ENCODE assay signal across 2 cellular contexts in the genomic region with DNA sequence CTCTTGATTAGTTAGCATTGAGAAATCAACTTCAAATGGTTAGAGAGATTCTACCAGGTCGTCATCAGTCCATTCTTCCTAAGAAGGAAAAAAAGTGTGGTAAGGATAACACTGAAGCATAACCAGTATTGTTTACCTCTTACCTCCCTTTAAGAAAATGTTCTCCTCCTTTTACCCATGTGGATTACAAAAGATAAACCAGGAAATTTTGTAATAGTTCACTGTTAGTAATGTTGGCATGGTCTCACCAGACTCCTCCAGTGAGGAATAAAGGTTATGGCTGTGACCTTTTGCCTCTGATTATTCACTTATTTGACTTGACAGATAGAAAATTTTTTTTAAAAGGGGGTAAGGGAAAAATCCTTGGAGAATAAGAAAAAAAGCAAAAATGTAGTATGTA.
TF ChIP-seq lines count a peak whose summit lies in the region.

No MANE protein-coding gene starts in this region.

TF ChIP-seq in liver, 16 proteins besides CTCF, POLR2A, EP300 and RAD21 (continued from another document):
- no peak for TF ChIP-seq FOXA1 (IDR thresholded peaks at IDR 0.05)
- no peak for TF ChIP-seq REST (IDR thresholded peaks at IDR 0.05)
- TF ChIP-seq, protein P1, sequence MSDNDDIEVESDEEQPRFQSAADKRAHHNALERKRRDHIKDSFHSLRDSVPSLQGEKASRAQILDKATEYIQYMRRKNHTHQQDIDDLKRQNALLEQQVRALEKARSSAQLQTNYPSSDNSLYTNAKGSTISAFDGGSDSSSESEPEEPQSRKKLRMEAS (IDR thresholded peaks at IDR 0.05), result peak; percentile 37
- no peak for TF ChIP-seq SP1 (IDR thresholded peaks at IDR 0.05)
- TF ChIP-seq, protein P2, sequence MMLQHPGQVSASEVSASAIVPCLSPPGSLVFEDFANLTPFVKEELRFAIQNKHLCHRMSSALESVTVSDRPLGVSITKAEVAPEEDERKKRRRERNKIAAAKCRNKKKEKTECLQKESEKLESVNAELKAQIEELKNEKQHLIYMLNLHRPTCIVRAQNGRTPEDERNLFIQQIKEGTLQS (IDR thresholded peaks at IDR 0.05), result no peak
- TF ChIP-seq TAF1 (conservative IDR thresholded peaks at IDR 0.05), result no peak
- TF ChIP-seq NR2F2 (IDR thresholded peaks at IDR 0.05), result peak; percentile 39
- no peak for TF ChIP-seq HNF4G (IDR thresholded peaks at IDR 0.05)
- no peak for TF ChIP-seq EGR1 (IDR thresholded peaks at IDR 0.05; ENCODE audit: low read depth in 2 of 2)
- TF ChIP-seq FOXA2 (IDR thresholded peaks at IDR 0.05), result no peak
- TF ChIP-seq YY1 (IDR thresholded peaks at IDR 0.05), result no peak
- peak in 1 of 2 donors; percentile 29 for TF ChIP-seq JUND (IDR thresholded peaks at IDR 0.05)
- peak; percentile 36 to 61 for TF ChIP-seq RXRA (IDR thresholded peaks at IDR 0.05)
- TF ChIP-seq ZBTB33 (IDR thresholded peaks at IDR 0.05), result no peak
- peak; percentile 54 to 60 for TF ChIP-seq HNF4A (conservative IDR thresholded peaks at IDR 0.05)

TF ChIP-seq in HepG2, 621 proteins besides CTCF, POLR2A, EP300 and RAD21:
- no peak for TF ChIP-seq NFE2L1 (CRISPR knock-in tag; IDR thresholded peaks at IDR 0.05; ENCODE audit: borderline replicate concordance)
- TF ChIP-seq U2AF1 (optimal IDR thresholded peaks at IDR 0.05; ENCODE audit: low read depth, low read length), result no peak
- TF ChIP-seq, protein P3, sequence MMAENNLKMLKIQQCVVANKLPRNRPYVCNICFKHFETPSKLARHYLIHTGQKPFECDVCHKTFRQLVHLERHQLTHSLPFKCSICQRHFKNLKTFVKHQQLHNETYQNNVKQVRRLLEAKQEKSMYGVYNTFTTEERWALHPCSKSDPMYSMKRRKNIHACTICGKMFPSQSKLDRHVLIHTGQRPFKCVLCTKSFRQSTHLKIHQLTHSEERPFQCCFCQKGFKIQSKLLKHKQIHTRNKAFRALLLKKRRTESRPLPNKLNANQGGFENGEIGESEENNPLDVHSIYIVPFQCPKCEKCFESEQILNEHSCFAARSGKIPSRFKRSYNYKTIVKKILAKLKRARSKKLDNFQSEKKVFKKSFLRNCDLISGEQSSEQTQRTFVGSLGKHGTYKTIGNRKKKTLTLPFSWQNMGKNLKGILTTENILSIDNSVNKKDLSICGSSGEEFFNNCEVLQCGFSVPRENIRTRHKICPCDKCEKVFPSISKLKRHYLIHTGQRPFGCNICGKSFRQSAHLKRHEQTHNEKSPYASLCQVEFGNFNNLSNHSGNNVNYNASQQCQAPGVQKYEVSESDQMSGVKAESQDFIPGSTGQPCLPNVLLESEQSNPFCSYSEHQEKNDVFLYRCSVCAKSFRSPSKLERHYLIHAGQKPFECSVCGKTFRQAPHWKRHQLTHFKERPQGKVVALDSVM (CRISPR knock-in tag; IDR thresholded peaks at IDR 0.05), result no peak
- TF ChIP-seq HIC2 (CRISPR knock-in tag; IDR thresholded peaks at IDR 0.05; ENCODE audit: low read depth), result no peak
- TF ChIP-seq, protein P4, sequence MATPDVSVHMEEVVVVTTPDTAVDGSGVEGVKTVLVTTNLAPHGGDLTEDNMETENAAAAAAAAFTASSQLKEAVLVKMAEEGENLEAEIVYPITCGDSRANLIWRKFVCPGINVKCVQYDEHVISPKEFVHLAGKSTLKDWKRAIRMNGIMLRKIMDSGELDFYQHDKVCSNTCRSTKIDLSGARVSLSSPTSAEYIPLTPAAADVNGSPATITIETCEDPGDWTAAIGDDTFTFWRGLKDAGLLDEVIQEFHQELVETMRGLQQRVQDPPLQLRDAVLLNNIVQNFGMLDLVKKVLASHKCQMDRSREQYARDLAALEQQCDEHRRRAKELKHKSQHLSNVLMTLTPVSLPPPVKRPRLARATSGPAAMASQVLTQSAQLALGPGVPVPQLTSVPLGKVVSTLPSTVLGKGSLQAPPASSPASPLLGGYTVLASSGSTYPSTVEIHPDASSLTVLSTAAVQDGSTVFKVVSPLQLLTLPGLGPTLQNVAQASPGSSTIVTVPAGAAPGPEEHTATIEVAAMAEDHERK (CRISPR knock-in tag; IDR thresholded peaks at IDR 0.05; ENCODE audit: low read depth), result no peak
- TF ChIP-seq, protein P5, sequence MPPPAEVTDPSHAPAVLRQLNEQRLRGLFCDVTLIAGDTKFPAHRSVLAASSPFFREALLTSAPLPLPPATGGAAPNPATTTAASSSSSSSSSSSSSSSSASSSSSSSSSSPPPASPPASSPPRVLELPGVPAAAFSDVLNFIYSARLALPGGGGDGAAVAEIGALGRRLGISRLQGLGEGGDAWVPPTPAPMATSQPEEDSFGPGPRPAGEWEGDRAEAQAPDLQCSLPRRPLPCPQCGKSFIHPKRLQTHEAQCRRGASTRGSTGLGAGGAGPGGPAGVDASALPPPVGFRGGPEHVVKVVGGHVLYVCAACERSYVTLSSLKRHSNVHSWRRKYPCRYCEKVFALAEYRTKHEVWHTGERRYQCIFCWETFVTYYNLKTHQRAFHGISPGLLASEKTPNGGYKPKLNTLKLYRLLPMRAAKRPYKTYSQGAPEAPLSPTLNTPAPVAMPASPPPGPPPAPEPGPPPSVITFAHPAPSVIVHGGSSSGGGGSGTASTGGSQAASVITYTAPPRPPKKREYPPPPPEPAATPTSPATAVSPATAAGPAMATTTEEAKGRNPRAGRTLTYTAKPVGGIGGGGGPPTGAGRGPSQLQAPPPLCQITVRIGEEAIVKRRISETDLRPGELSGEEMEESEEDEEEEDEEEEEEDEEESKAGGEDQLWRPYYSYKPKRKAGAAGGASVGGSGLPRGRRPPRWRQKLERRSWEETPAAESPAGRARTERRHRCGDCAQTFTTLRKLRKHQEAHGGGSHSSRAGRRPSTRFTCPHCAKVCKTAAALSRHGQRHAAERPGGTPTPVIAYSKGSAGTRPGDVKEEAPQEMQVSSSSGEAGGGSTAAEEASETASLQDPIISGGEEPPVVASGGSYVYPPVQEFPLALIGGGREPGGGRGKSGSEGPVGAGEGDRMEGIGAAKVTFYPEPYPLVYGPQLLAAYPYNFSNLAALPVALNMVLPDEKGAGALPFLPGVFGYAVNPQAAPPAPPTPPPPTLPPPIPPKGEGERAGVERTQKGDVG (CRISPR knock-in tag; IDR thresholded peaks at IDR 0.05; ENCODE audit: borderline replicate concordance), result no peak
- TF ChIP-seq GZF1 (CRISPR knock-in tag; IDR thresholded peaks at IDR 0.05), result no peak
- no peak for TF ChIP-seq ZNF780A (CRISPR knock-in tag; IDR thresholded peaks at IDR 0.05)
- no peak for TF ChIP-seq CHD4 (IDR thresholded peaks at IDR 0.05; ENCODE audit: borderline replicate concordance, low read length)
- TF ChIP-seq, protein P6, sequence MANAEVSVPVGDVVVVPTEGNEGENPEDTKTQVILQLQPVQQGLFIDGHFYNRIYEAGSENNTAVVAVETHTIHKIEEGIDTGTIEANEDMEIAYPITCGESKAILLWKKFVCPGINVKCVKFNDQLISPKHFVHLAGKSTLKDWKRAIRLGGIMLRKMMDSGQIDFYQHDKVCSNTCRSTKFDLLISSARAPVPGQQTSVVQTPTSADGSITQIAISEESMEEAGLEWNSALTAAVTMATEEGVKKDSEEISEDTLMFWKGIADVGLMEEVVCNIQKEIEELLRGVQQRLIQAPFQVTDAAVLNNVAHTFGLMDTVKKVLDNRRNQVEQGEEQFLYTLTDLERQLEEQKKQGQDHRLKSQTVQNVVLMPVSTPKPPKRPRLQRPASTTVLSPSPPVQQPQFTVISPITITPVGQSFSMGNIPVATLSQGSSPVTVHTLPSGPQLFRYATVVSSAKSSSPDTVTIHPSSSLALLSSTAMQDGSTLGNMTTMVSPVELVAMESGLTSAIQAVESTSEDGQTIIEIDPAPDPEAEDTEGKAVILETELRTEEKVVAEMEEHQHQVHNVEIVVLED (CRISPR knock-in tag; IDR thresholded peaks at IDR 0.05; ENCODE audit: borderline replicate concordance), result no peak
- no peak for TF ChIP-seq PRPF4 (IDR thresholded peaks at IDR 0.05; ENCODE audit: low read depth, low read length, poor library complexity, severe bottlenecking)
- TF ChIP-seq ESRRA (CRISPR knock-in tag; IDR thresholded peaks at IDR 0.05; ENCODE audit: low read depth), result no peak
- TF ChIP-seq, protein P7, sequence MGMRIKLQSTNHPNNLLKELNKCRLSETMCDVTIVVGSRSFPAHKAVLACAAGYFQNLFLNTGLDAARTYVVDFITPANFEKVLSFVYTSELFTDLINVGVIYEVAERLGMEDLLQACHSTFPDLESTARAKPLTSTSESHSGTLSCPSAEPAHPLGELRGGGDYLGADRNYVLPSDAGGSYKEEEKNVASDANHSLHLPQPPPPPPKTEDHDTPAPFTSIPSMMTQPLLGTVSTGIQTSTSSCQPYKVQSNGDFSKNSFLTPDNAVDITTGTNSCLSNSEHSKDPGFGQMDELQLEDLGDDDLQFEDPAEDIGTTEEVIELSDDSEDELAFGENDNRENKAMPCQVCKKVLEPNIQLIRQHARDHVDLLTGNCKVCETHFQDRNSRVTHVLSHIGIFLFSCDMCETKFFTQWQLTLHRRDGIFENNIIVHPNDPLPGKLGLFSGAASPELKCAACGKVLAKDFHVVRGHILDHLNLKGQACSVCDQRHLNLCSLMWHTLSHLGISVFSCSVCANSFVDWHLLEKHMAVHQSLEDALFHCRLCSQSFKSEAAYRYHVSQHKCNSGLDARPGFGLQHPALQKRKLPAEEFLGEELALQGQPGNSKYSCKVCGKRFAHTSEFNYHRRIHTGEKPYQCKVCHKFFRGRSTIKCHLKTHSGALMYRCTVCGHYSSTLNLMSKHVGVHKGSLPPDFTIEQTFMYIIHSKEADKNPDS (CRISPR knock-in tag; IDR thresholded peaks at IDR 0.05), result no peak
- no peak for TF ChIP-seq NFATC3 (CRISPR knock-in tag; IDR thresholded peaks at IDR 0.05)
- no peak for TF ChIP-seq CHD2 (IDR thresholded peaks at IDR 0.05; ENCODE audit: low read depth, low read length)
- TF ChIP-seq AHDC1 (CRISPR knock-in tag; IDR thresholded peaks at IDR 0.05; ENCODE audit: borderline replicate concordance), result no peak
- TF ChIP-seq ZSCAN12 (CRISPR knock-in tag; IDR thresholded peaks at IDR 0.05), result no peak
- no peak for TF ChIP-seq MZF1 (CRISPR knock-in tag; IDR thresholded peaks at IDR 0.05; ENCODE audit: borderline replicate concordance)
- no peak for TF ChIP-seq PHF20 (CRISPR knock-in tag; IDR thresholded peaks at IDR 0.05)
